8 cellular contexts compared by ENCODE assay signal in the genomic region with DNA sequence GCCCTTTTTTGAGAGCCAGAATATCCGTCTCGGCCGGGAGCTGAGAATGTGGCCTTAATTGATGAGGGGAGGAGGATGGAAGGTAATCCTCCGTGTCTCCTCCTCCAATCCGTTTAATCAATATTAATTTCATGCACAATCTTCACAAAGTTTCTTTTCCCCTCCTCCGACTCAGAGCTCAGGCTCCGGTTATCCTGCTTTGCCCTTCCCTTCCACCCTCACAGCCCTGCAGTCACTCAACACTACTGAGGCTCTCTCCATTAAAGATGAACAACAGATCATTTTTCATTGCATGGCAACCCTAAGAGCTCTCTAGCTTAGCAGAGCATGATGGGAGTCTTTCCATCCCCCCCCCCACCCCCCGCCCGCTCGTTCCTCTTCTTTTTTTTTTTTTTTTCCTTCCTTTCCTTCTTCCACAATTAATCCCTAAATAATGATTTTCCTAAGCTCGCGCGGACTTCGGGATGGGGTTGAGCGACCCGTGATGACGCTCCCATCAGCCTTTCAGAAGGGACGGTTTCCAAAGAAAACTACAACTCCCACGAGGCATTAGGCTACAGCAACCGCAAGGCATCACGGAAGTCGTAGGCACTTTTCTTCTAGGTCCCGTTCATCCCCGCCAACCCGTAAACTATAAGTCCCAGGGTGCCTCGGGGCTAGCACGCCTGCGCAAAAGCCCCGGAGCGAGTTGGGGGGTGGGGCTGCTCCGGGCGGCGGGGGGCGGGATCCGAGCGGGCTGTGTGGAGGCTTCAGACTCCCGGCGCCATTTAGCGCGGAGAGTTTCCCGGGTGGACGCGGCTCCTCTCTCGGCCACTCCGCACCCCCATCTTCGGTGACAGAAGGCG. TPM values are rescaled to one million over a fixed set of nuclear protein-coding genes. Genes with fewer than 3 reads are reported as not detected.
DNase-seq lines count a peak whose midpoint lies in the region; ATAC-seq, FAIRE-seq and TF ChIP-seq lines count a peak whose summit lies in the region.

Gene WNK1 (plus strand): TSS at position 752 of the 845 bp plus-strand sequence. CDS start 987 bp downstream, outside the sequence.

- 2% methylated on average over 41 of the region's 47 CpGs for WGBS in prostate gland

- peak within 1 kb of the TSS; percentile 92 to 96 for H3K4me3 ChIP-seq in prostate gland

- DNase-seq in NCI-H1694 treated with DMSO at 0.1 percent for 48 hours (lab: John Stamatoyannopoulos, UW) (peak; percentile 99), T-helper 17 cell (peak; percentile 95 to 97 (median 96)), amygdala (lab: John Stamatoyannopoulos, UW) (peak; percentile 88 to 98 (median 96)), left ventricle myocardium superior (peak; percentile 98), prostate gland (ENCODE audit: low spot score) (peak; percentile 97), urothelium cell line (ENCODE audit: low spot score) (peak; percentile 99)

- intact Hi-C loops in left ventricle myocardium superior (cut with micrococcal nuclease) (loop anchor here (5.0 to 10.0 kb wide), 3 partner anchors 63 to 175 kb away; no protein-coding TSS in a partner anchor), prostate gland (cut with DNase I) (loop anchor here (2.0 to 5.0 kb wide), 4 partner anchors 60 to 197 kb away; partner anchors contain the start of gene RAD52)

- H3K27ac ChIP-seq in prostate gland: peak within 1 kb of the TSS; percentile 99

- no peaks in the 10 kb centered on the region for H3K36me3 Mint-ChIP-seq in T-helper 17 cell (ENCODE audit: low read depth)

- TF ChIP-seq POLR2A in GM15510 (IDR thresholded peaks at IDR 0.05; ENCODE audit: borderline replicate concordance, extremely low read depth, insufficient read length) (peak; percentile 95), prostate gland (IDR thresholded peaks at IDR 0.05) (peak; percentile 88)

- H3K4me1 ChIP-seq in prostate gland (replicated peaks): peaks cover 11% of the 10 kb centered on the region

- no peaks in the 10 kb centered on the region for H3K9me3 ChIP-seq in T-helper 17 cell (ENCODE audit: control insufficient read depth, low read length, poor library complexity, severe bottlenecking)
- H3K9me3 ChIP-seq in prostate gland: no peaks in the 10 kb centered on the region

- peak within 1 kb of the TSS; percentile 96 for H3K4me3 Mint-ChIP-seq in T-helper 17 cell

- TF ChIP-seq CTCF in prostate gland (IDR thresholded peaks at IDR 0.05): peak in 1 of 4 experiments; percentile 5

- H3K27me3 Mint-ChIP-seq in T-helper 17 cell: no peaks in the 10 kb centered on the region

- H3K27me3 ChIP-seq in prostate gland (replicated peaks; ENCODE audit: insufficient read depth): no peaks in the 10 kb centered on the region

- H3K4me1 Mint-ChIP-seq in T-helper 17 cell: peaks cover 28% of the 10 kb centered on the region

- peak; percentile 69 for FAIRE-seq in urothelium cell line (lab: Jason Lieb, UNC)

- ATAC-seq in HG02885 (IDR thresholded peaks at IDR 0.05; ENCODE audit: poor library complexity, unreplicated experiment) (peak; percentile 61), T-helper 17 cell (peak; percentile 75), left ventricle myocardium superior (peak; percentile 89)

- H3K27ac Mint-ChIP-seq in T-helper 17 cell: peak within 1 kb of the TSS; percentile 95

- H3K36me3 ChIP-seq in prostate gland: no peaks in the 10 kb centered on the region

RNA-seq across cellular contexts. Expression of gene WNK1, which starts in this region (rescaled TPM):
- 100 to 1,000 TPM; 215 to 220 TPM for total RNA-seq in T-helper 17 cell
- total RNA-seq in left ventricle myocardium superior: 333 TPM
- total RNA-seq in prostate gland: 100 to 1,000 TPM in 1 of 2 donors, 10 to 100 TPM in 1; 82.7 to 223 TPM

Comparison
In these comparisons a context has a peak if more than half of its experiments do, and no peak if none do; other contexts are left out.
1. Peak in every context shown above with its lines: DNase-seq, ATAC-seq, H3K4me3 ChIP-seq and H3K27ac ChIP-seq.